In the genomic region with DNA sequence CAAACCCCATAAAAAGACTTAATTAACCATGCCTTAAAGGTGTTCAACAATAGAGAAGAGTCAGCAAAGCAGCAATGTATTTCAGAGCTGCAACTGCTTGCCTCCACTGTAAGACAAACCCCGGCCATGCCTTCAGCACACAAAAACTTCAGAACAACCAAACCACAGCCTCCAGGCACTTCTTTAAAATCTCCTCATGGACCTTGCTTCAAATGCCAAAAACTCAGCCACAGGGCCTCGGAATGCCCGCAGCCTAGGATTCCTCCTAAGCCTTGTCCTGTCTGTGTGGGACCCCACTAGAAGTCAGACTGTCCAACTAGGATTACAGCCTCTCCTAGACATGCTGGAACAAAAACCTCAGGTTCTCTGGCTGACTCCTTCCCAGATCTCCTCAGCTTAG, we compare ENCODE assay signal across 15 cellular contexts.
DNase-seq lines count a peak whose midpoint lies in the region; TF ChIP-seq lines count a peak whose summit lies in the region.
"Had no signal": no experiment of that assay in that cellular context is flagged by ENCODE, and none has a peak within 500 bp of the region (broad histone marks: within the 10 kb centered on the region; RNA-seq: fewer than 3 reads in every experiment).

No MANE protein-coding gene starts in this region.

- H2AFZ ChIP-seq in Loucy (ENCODE audit: low read length) (no peak overlapping the region), neuronal stem cell (ENCODE audit: low read length) (no peak overlapping the region), mesenchymal stem cell (ENCODE audit: low read depth, low read length) (no peak overlapping the region)

- no TSS peak for BruUV-seq in Calu3 (replicated peaks; lab: Mats Ljungman, UMichigan)

- no peaks in the 10 kb centered on the region for H3K27me3 ChIP-seq in Loucy (ENCODE audit: insufficient read depth, low read length, poor library complexity, severe bottlenecking)
- no peaks in the 10 kb centered on the region for H3K27me3 ChIP-seq in neuronal stem cell (ENCODE audit: control insufficient read depth in 3 of 3, insufficient read depth in 3 of 3, low read depth in 1 of 3, low read length in 3 of 3)
- H3K27me3 ChIP-seq in subcutaneous abdominal adipose tissue (ENCODE audit: control insufficient read depth in 5 of 5, insufficient read depth in 4 of 5, low read length in 5 of 5), result no peaks in the 10 kb centered on the region
- no peaks in the 10 kb centered on the region for H3K27me3 ChIP-seq in mesenchymal stem cell (ENCODE audit: control insufficient read depth in 1 of 2, insufficient read depth in 1 of 2, low read length in 2 of 2)
- H3K27me3 ChIP-seq: BLaER1 had no signal

- TF ChIP-seq CTCF in Calu3 (IDR thresholded peaks at IDR 0.05; ENCODE audit: unreplicated experiment) (no peak), Loucy (conservative IDR thresholded peaks at IDR 0.05; ENCODE audit: low read length) (no peak)

- no peak overlapping the region for H3K23ac ChIP-seq in neuronal stem cell (ENCODE audit: low read depth, low read length, poor library complexity)
- H3K23ac ChIP-seq in mesenchymal stem cell (ENCODE audit: low read length in 2 of 2), result no peak overlapping the region

- H3K9ac ChIP-seq in Loucy (ENCODE audit: low read depth, low read length, poor library complexity, severe bottlenecking) (peak overlapping the region; percentile 20), neuronal stem cell (ENCODE audit: low read depth, low read length, poor library complexity) (no peak overlapping the region), subcutaneous abdominal adipose tissue (ENCODE audit: low read length in 5 of 5) (no peak overlapping the region), mesenchymal stem cell (ENCODE audit: low read length) (no peak overlapping the region)
- H3K9ac ChIP-seq: BLaER1 had no signal

- H3K79me1 ChIP-seq in neuronal stem cell (ENCODE audit: low read depth, low read length) (peaks cover 1% of the 10 kb centered on the region), mesenchymal stem cell (replicated peaks; ENCODE audit: low read length, poor library complexity, severe bottlenecking) (no peaks in the 10 kb centered on the region)

- peaks cover 22% of the 10 kb centered on the region for H3K4me1 ChIP-seq in Loucy (ENCODE audit: insufficient read depth, low read length, poor library complexity, severe bottlenecking)
- H3K4me1 ChIP-seq in neuronal stem cell (ENCODE audit: control insufficient read depth in 2 of 2, insufficient read depth in 1 of 2, low read depth in 1 of 2, low read length in 2 of 2), result no peaks in the 10 kb centered on the region
- H3K4me1 ChIP-seq in subcutaneous abdominal adipose tissue (ENCODE audit: control insufficient read depth in 5 of 5, insufficient read depth in 5 of 5, low read length in 5 of 5), result peaks cover 2 to 19% (median 13%) of the 10 kb centered on the region in 5 donors
- H3K4me1 ChIP-seq in mesenchymal stem cell (ENCODE audit: control insufficient read depth, insufficient read depth, low read depth, low read length), result no peaks in the 10 kb centered on the region

- H3K14ac ChIP-seq in neuronal stem cell (ENCODE audit: low read length) (no peak overlapping the region), mesenchymal stem cell (ENCODE audit: low read length in 2 of 2) (no peak overlapping the region)

- H3K4me3 Mint-ChIP-seq in Calu3 (ENCODE audit: low read depth, unreplicated experiment), result no peak overlapping the region
- H3K4me3 Mint-ChIP-seq: CD14-positive monocyte; CD4-positive, alpha-beta memory T cell had no signal

- H3K27ac Mint-ChIP-seq in Calu3 (ENCODE audit: unreplicated experiment), result peak overlapping the region; percentile 97
- H3K27ac Mint-ChIP-seq: CD14-positive monocyte had no signal

- H2BK12ac ChIP-seq in neuronal stem cell (ENCODE audit: low read length) (no peak overlapping the region), mesenchymal stem cell (ENCODE audit: low read length in 2 of 2) (no peak overlapping the region)

- H4K91ac ChIP-seq in neuronal stem cell (ENCODE audit: low read depth, low read length, poor library complexity) (no peak overlapping the region), mesenchymal stem cell (ENCODE audit: low read length) (no peak overlapping the region)

- no peak overlapping the region for H4K8ac ChIP-seq in neuronal stem cell (ENCODE audit: low read depth, low read length)
- H4K8ac ChIP-seq in mesenchymal stem cell (ENCODE audit: low read length), result no peak overlapping the region

- no peaks in the 10 kb centered on the region for H3K27me3 Mint-ChIP-seq in Calu3 (ENCODE audit: unreplicated experiment)

- H3K9me2 ChIP-seq in Loucy (replicated peaks; ENCODE audit: low read depth, low read length), result no peaks in the 10 kb centered on the region

- WGBS in neuronal stem cell (ENCODE audit: extremely low coverage in 2 of 2, insufficient read length in 2 of 2, insufficient replicate concordance in 1 of 2), 2 donors, result no CpG with 5 or more reads among the region's 3 CpGs
- 98% methylated on average over 3 of the region's 3 CpGs for WGBS in mesenchymal stem cell

- H3K4me3 ChIP-seq in Loucy (ENCODE audit: low read length, poor library complexity, severe bottlenecking), result no peak overlapping the region
- no peak overlapping the region for H3K4me3 ChIP-seq in neuronal stem cell (ENCODE audit: low read length in 2 of 2)
- H3K4me3 ChIP-seq in subcutaneous abdominal adipose tissue (ENCODE audit: low read depth in 1 of 5, low read length in 5 of 5), result no peak overlapping the region
- H3K4me3 ChIP-seq in mesenchymal stem cell (ENCODE audit: insufficient read depth in 1 of 2, low read depth in 1 of 2, low read length in 2 of 2), result no peak overlapping the region
- H3K4me3 ChIP-seq: BLaER1 had no signal

- H4K20me1 ChIP-seq in Loucy (ENCODE audit: insufficient read depth, low read length, poor library complexity, severe bottlenecking), result no peaks in the 10 kb centered on the region
- H4K20me1 ChIP-seq: BLaER1 had no signal

- H3K27ac ChIP-seq in neuronal stem cell (replicated peaks; ENCODE audit: low read length) (no peak overlapping the region), subcutaneous abdominal adipose tissue (ENCODE audit: low read depth, low read length) (peak overlapping the region; percentile 35), mesenchymal stem cell (ENCODE audit: low read length, poor library complexity, severe bottlenecking) (no peak overlapping the region)
- H3K27ac ChIP-seq: BLaER1 had no signal

- H3F3A ChIP-seq in Loucy (ENCODE audit: low read depth), result no peaks in the 10 kb centered on the region

- H3K9me3 Mint-ChIP-seq in Calu3 (ENCODE audit: low read depth, unreplicated experiment), result peaks cover 54% of the 10 kb centered on the region

- H2AK5ac ChIP-seq in neuronal stem cell (ENCODE audit: low read depth, low read length) (no peak overlapping the region), mesenchymal stem cell (ENCODE audit: low read length, severe bottlenecking) (no peak overlapping the region)

- H3K4ac ChIP-seq in neuronal stem cell (ENCODE audit: low read length) (no peak overlapping the region), mesenchymal stem cell (ENCODE audit: low read depth in 1 of 2, low read length in 2 of 2) (no peak overlapping the region)

- H3K4me1 Mint-ChIP-seq in Calu3 (ENCODE audit: low read depth, unreplicated experiment), result peaks cover 37% of the 10 kb centered on the region
- H3K4me1 Mint-ChIP-seq: CD14-positive monocyte; CD4-positive, alpha-beta memory T cell had no signal

- intact Hi-C loops in Calu3 (cut with micrococcal nuclease; ENCODE audit: unreplicated experiment), result no loop called here

- H3K36me3 Mint-ChIP-seq in Calu3 (ENCODE audit: insufficient read depth, unreplicated experiment), result peaks cover 19% of the 10 kb centered on the region
- H3K36me3 Mint-ChIP-seq: CD4-positive, alpha-beta memory T cell had no signal

- H3K36me3 ChIP-seq in Loucy (ENCODE audit: insufficient read depth, low read length), result no peaks in the 10 kb centered on the region
- H3K36me3 ChIP-seq in neuronal stem cell (replicated peaks in 1 of 2; ENCODE audit: control insufficient read depth in 2 of 2, insufficient read depth in 2 of 2, low read length in 2 of 2), result peaks cover 0 to 1% of the 10 kb centered on the region in 2 donors
- H3K36me3 ChIP-seq in subcutaneous abdominal adipose tissue (ENCODE audit: control insufficient read depth in 5 of 5, insufficient read depth in 5 of 5, low read length in 5 of 5), result no peaks in the 10 kb centered on the region
- H3K36me3 ChIP-seq in mesenchymal stem cell (ENCODE audit: control insufficient read depth in 1 of 2, insufficient read depth in 2 of 2, low read depth in 1 of 2, low read length in 2 of 2), result no peaks in the 10 kb centered on the region
- H3K36me3 ChIP-seq: BLaER1 had no signal

- H3K18ac ChIP-seq in neuronal stem cell (ENCODE audit: low read length) (peak overlapping the region; percentile 27), mesenchymal stem cell (ENCODE audit: low read depth in 1 of 2, low read length in 2 of 2) (no peak overlapping the region)

- H3K9me3 ChIP-seq in Loucy (ENCODE audit: insufficient read depth, low read depth, low read length) (peaks cover 6% of the 10 kb centered on the region; the same call in 1 of the 2 replicates), neuronal stem cell (replicated peaks in 1 of 2; ENCODE audit: control insufficient read depth in 2 of 2, insufficient read depth in 1 of 2, low read depth in 1 of 2, low read length in 2 of 2) (peaks cover 0 to 2% of the 10 kb centered on the region in 2 donors), subcutaneous abdominal adipose tissue (ENCODE audit: control insufficient read depth in 5 of 5, low read length in 5 of 5) (peaks cover under 1 to 12% (median 7%) of the 10 kb centered on the region in 5 donors), mesenchymal stem cell (ENCODE audit: control insufficient read depth, low read length) (peaks cover 15% of the 10 kb centered on the region)

- H2BK5ac ChIP-seq in neuronal stem cell (ENCODE audit: low read length) (no peak overlapping the region), mesenchymal stem cell (ENCODE audit: low read depth, low read length, poor library complexity, severe bottlenecking) (no peak overlapping the region)

- H3K4me2 ChIP-seq in Loucy (ENCODE audit: low read depth, low read length, poor library complexity, severe bottlenecking) (no peak overlapping the region), neuronal stem cell (ENCODE audit: insufficient read depth, low read length, poor library complexity, severe bottlenecking) (no peak overlapping the region), mesenchymal stem cell (ENCODE audit: low read length, poor library complexity, severe bottlenecking) (no peak overlapping the region)
- H3K4me2 ChIP-seq: BLaER1 had no signal

- DNase-seq in Calu3 (no peak), neuronal stem cell (ENCODE audit: low spot score) (no peak), mesenchymal stem cell (no peak), foreskin melanocyte (no peak), NCI-H1694 treated with DMSO at 0.1 percent for 48 hours (lab: John Stamatoyannopoulos, UW) (no peak)
- DNase-seq: 8988T; CD4-positive, alpha-beta memory T cell; DMS79 treated with DMSO at 0.1 percent for 48 hours; GF-D8; GOT3; H7 had no signal

- H3K79me2 ChIP-seq in Loucy (ENCODE audit: insufficient read depth, low read length), result no peaks in the 10 kb centered on the region

- no peak overlapping the region for H2BK120ac ChIP-seq in neuronal stem cell (ENCODE audit: low read depth, low read length)
- H2BK120ac ChIP-seq in mesenchymal stem cell (ENCODE audit: low read depth, low read length), result no peak overlapping the region

- CTCF ChIA-PET in Calu3 (lab: Charles Lee), result interaction anchor here (0.6 kb wide), 1 partner anchor 156 kb away, joined by 3 read pairs; no protein-coding TSS in a partner anchor

- no peak overlapping the region for H2BK15ac ChIP-seq in neuronal stem cell (ENCODE audit: low read length)
- no peak overlapping the region for H2BK15ac ChIP-seq in mesenchymal stem cell (ENCODE audit: low read depth, poor library complexity, severe bottlenecking)
